ENCODE assay signal across 16 cellular contexts in the genomic region with DNA sequence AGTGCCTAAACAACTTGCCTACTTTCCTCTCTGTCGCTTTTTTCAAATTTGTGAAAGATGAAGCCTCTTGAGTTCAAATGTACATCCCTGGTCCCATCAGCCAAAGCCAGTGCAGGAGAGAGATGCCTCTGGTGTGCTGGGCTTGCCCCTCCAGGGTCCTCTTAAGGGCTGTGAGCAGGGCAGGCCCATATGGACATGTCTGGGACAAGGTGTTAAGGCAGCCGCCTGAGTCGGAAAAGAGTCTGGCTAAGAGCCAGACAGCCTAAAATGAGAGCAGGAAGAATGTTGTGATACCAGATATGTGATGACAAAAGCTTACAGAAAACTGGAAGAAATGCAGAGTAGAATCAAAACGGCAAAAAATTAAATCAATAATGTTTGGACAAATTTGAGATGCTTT.
"Had no signal": no experiment of that assay in that cellular context is flagged by ENCODE, and none has a peak within 500 bp of the region (broad histone marks: within the 10 kb centered on the region; RNA-seq: fewer than 3 reads in every experiment).

No MANE protein-coding gene starts in this region.

- H3K36me3 ChIP-seq: gastroesophageal sphincter, neutrophil, thoracic aorta, upper lobe of right lung had no signal

- H3K9me3 ChIP-seq: gastroesophageal sphincter, neutrophil, thoracic aorta, upper lobe of right lung had no signal

- ATAC-seq: activated CD8-positive, alpha-beta memory T cell treated with anti-CD3 and anti-CD28 coated beads, Interleukin-2, amount 10 ng/mL, durations not matched to agents 7 days and 5 days; gastroesophageal sphincter; naive thymus-derived CD8-positive, alpha-beta T cell; stimulated activated effector memory CD8-positive, alpha-beta T cell treated with anti-CD3 and anti-CD28 coated beads, Interleukin-12 subunit alpha, Interleukin-12 subunit beta, amount 100 ng/mL, for 72 hours had no signal

- H3K27ac ChIP-seq: coronary artery, gastroesophageal sphincter, neutrophil, thoracic aorta, upper lobe of right lung had no signal

- FAIRE-seq: astrocyte had no signal

- H3K27me3 ChIP-seq: gastroesophageal sphincter, upper lobe of right lung had no signal

- H3K4me3 ChIP-seq: coronary artery, gastroesophageal sphincter, thoracic aorta, upper lobe of right lung had no signal

- DNase-seq: activated CD4-positive, alpha-beta memory T cell treated with anti-CD3 and anti-CD28 coated beads for 36 hours; activated CD8-positive, alpha-beta memory T cell treated with anti-CD3 and anti-CD28 coated beads, Interleukin-2, amount 10 ng/mL, durations not matched to agents 7 days and 5 days; activated naive CD4-positive, alpha-beta T cell treated with anti-CD3 and anti-CD28 coated beads, Interleukin-2, amount 10 ng/mL, durations not matched to agents 7 days and 5 days; activated T-cell treated with anti-CD3 and anti-CD28 coated beads, Interleukin-2, amount 50 U/mL, for 1 hour; effector CD4-positive, alpha-beta T cell; naive thymus-derived CD8-positive, alpha-beta T cell; stimulated activated CD4-positive, alpha-beta T cell treated with anti-CD3 and anti-CD28 coated beads, Interleukin-12 subunit alpha, Interleukin-12 subunit beta, amount 100 ng/mL, for 4 hours; stimulated activated CD4-positive, alpha-beta T cell treated with anti-CD3 and anti-CD28 coated beads, Interleukin-2, amount 100 ng/mL, for 24 hours; T-helper 1 cell; upper lobe of right lung had no signal
